ENCODE assay signal across 18 cellular contexts in the genomic region with DNA sequence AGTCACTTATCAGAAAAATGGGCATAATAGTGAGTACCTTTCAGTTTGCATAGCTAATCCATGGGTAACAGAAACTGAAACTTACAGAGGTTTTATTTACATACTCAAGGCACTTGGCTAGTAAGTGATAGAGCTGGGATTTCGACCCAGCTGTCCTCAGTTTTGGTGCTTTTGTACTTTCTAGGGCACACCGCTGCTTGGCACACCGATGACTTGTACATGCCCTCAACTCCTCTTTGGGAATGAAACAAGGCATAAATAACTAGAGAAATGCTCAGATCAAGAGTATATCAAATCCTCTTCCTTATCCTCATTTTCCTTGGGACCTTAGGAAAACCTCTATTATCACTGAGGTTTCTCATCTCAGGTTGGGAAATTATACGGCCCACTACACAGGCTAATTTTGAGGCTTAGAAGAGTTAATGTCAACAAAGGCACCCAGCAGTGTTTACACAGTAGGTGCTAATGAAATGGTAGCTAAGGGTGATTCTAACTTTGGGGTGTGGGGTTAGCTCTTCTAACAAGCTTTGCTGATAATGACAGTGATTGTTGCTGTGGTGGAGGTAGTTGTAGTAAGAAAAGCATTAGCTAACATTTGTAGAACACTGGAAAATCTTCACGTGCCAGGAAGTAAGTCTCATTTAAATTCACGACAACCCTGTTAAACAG. TPM values are rescaled to one million over a fixed set of nuclear protein-coding genes. Genes with fewer than 3 reads are reported as not detected.
DNase-seq lines count a peak whose midpoint lies in the region; ATAC-seq, FAIRE-seq and TF ChIP-seq lines count a peak whose summit lies in the region.
"Had no signal": no experiment of that assay in that cellular context is flagged by ENCODE, and none has a peak within 500 bp of the region (broad histone marks: within the 10 kb centered on the region; RNA-seq: fewer than 3 reads in every experiment).

No MANE protein-coding gene starts in this region.

- H3K36me3 ChIP-seq in HUES48 (ENCODE audit: control insufficient read depth, insufficient read depth, low read length) (no peaks in the 10 kb centered on the region), sigmoid colon (no peaks in the 10 kb centered on the region)
- H3K36me3 ChIP-seq: colonic mucosa, ovary had no signal

- H3K36me3 Mint-ChIP-seq in WTC11 = no peaks in the 10 kb centered on the region
- H3K36me3 Mint-ChIP-seq: CD4-positive, CD25-positive, alpha-beta regulatory T cell had no signal

- TF ChIP-seq CTCF in sigmoid colon (IDR thresholded peaks at IDR 0.05) = no peak
- no peak for TF ChIP-seq CTCF in WTC11 (IDR thresholded peaks at IDR 0.05)

- WGBS in sigmoid colon, 2 donors = 27 to 59% methylated on average over 6 of the region's 6 CpGs

- peak overlapping the region; percentile 25 for H3K27ac ChIP-seq in HUES48 (ENCODE audit: low read depth, low read length)
- H3K27ac ChIP-seq in sigmoid colon = peak overlapping the region in 3 of 4 donors; percentile 60 to 74 (median 73)
- H3K27ac ChIP-seq: A549, colonic mucosa, ovary, RWPE1 had no signal

- ATAC-seq in GM18873 (IDR thresholded peaks at IDR 0.05; ENCODE audit: low FRiP score, unreplicated experiment) (no peak), WTC11 (no peak)
- ATAC-seq: A549; stimulated activated naive CD8-positive, alpha-beta T cell treated with anti-CD3 and anti-CD28 coated beads, Interleukin-15, Interleukin-2, amounts not matched to agents 100 U/mL and 50 U/mL, for 24 hours had no signal

- H3K4me1 ChIP-seq in HUES48 (ENCODE audit: control insufficient read depth, insufficient read depth, low read length) = peaks cover 12% of the 10 kb centered on the region
- peaks cover 0 to 33% (median 23%) of the 10 kb centered on the region in 4 donors for H3K4me1 ChIP-seq in sigmoid colon
- H3K4me1 ChIP-seq: A549, colonic mucosa had no signal

- H3K9ac ChIP-seq in HUES48 (ENCODE audit: low read depth, low read length) = no peak overlapping the region

- no peak overlapping the region for H3K4me3 ChIP-seq in HUES48 (ENCODE audit: low read depth, low read length)
- no peak overlapping the region for H3K4me3 ChIP-seq in sigmoid colon
- H3K4me3 ChIP-seq: A549, colonic mucosa, ovary had no signal

- CTCF ChIA-PET in WTC11 (lab: Charles Lee) = interaction anchor here (0.8 kb wide), 1 partner anchor 405 kb away, joined by 3 read pairs; no protein-coding TSS in a partner anchor

- H3K4me1 Mint-ChIP-seq in WTC11 = peaks cover 15% of the 10 kb centered on the region
- H3K4me1 Mint-ChIP-seq: CD4-positive, CD25-positive, alpha-beta regulatory T cell had no signal

- H3K27ac Mint-ChIP-seq in WTC11 = no peak overlapping the region
- H3K27ac Mint-ChIP-seq: CD4-positive, CD25-positive, alpha-beta regulatory T cell had no signal

- DNase-seq in NCI-H510A treated with DMSO at 0.1 percent for 48 hours (lab: John Stamatoyannopoulos, UW) (peak; percentile 62), NCI-H510A (lab: John Stamatoyannopoulos, UW) (no peak), sigmoid colon (no peak), WTC11 (ENCODE audit: low spot score) (no peak)
- DNase-seq in activated CD8-positive, alpha-beta memory T cell treated with anti-CD3 and anti-CD28 coated beads, Interleukin-2, amount 50 U/mL, for 48 hours = no peak
- DNase-seq: activated gamma-delta T cell treated with Interleukin-2 at 50 U/mL for 16 hours; colonic mucosa; Kasumi-1; NCI-H2029; ovary; stimulated activated CD4-positive, alpha-beta T cell treated with anti-CD3 and anti-CD28 coated beads, Interleukin-12 subunit alpha, Interleukin-12 subunit beta, amount 100 ng/mL, for 4 hours; stimulated activated naive CD8-positive, alpha-beta T cell treated with anti-CD3 and anti-CD28 coated beads, Interleukin-15, Interleukin-2, amounts not matched to agents 100 U/mL and 50 U/mL, for 24 hours had no signal

- no peak overlapping the region for H3K4me3 Mint-ChIP-seq in WTC11
- H3K4me3 Mint-ChIP-seq: CD4-positive, CD25-positive, alpha-beta regulatory T cell had no signal

- peak; percentile 93 for FAIRE-seq in islet of Langerhans (lab: Jason Lieb, UNC)
- FAIRE-seq: A549 had no signal

- H3K9me3 Mint-ChIP-seq in WTC11 = peaks cover 10% of the 10 kb centered on the region

- no peak for TF ChIP-seq EP300 in sigmoid colon (IDR thresholded peaks at IDR 0.05)

- POLR2A ChIA-PET in WTC11 (lab: Charles Lee) = no interaction called here

- H3K27me3 Mint-ChIP-seq in WTC11 (ENCODE audit: low read depth) = no peaks in the 10 kb centered on the region

- intact Hi-C loops in sigmoid colon (cut with DNase I) = no loop called here

- no peaks in the 10 kb centered on the region for H3K9me3 ChIP-seq in HUES48 (ENCODE audit: control insufficient read depth, insufficient read depth, low read length)
- H3K9me3 ChIP-seq in sigmoid colon = no peaks in the 10 kb centered on the region
- H3K9me3 ChIP-seq: A549, colonic mucosa, ovary had no signal

- H3K27me3 ChIP-seq in HUES48 (ENCODE audit: control insufficient read depth, insufficient read depth, low read length) (no peaks in the 10 kb centered on the region), sigmoid colon (no peaks in the 10 kb centered on the region)
- H3K27me3 ChIP-seq: colonic mucosa, ovary had no signal

- TF ChIP-seq POLR2A in sigmoid colon (IDR thresholded peaks at IDR 0.05) = no peak

TF ChIP-seq in WTC11, 78 proteins besides CTCF, POLR2A, EP300 and RAD21:
- TF ChIP-seq, protein P1, sequence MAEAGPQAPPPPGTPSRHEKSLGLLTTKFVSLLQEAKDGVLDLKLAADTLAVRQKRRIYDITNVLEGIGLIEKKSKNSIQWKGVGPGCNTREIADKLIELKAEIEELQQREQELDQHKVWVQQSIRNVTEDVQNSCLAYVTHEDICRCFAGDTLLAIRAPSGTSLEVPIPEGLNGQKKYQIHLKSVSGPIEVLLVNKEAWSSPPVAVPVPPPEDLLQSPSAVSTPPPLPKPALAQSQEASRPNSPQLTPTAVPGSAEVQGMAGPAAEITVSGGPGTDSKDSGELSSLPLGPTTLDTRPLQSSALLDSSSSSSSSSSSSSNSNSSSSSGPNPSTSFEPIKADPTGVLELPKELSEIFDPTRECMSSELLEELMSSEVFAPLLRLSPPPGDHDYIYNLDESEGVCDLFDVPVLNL (CRISPR knock-in tag; IDR thresholded peaks at IDR 0.05; ENCODE audit: borderline replicate concordance, low read depth) = no peak
- TF ChIP-seq, protein P2, sequence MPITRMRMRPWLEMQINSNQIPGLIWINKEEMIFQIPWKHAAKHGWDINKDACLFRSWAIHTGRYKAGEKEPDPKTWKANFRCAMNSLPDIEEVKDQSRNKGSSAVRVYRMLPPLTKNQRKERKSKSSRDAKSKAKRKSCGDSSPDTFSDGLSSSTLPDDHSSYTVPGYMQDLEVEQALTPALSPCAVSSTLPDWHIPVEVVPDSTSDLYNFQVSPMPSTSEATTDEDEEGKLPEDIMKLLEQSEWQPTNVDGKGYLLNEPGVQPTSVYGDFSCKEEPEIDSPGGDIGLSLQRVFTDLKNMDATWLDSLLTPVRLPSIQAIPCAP (CRISPR knock-in tag; IDR thresholded peaks at IDR 0.05) = no peak
- TF ChIP-seq GTF2I (CRISPR knock-in tag; conservative IDR thresholded peaks at IDR 0.05) (no peak), ZNF423 (CRISPR knock-in tag; IDR thresholded peaks at IDR 0.05) (no peak), EMX1 (CRISPR knock-in tag; IDR thresholded peaks at IDR 0.05) (no peak), NFE2L1 (CRISPR knock-in tag; IDR thresholded peaks at IDR 0.05) (no peak), NR1H2 (CRISPR knock-in tag; IDR thresholded peaks at IDR 0.05) (no peak), FOXP1 (CRISPR knock-in tag; IDR thresholded peaks at IDR 0.05; ENCODE audit: borderline replicate concordance) (no peak)
- TF ChIP-seq, protein P3, sequence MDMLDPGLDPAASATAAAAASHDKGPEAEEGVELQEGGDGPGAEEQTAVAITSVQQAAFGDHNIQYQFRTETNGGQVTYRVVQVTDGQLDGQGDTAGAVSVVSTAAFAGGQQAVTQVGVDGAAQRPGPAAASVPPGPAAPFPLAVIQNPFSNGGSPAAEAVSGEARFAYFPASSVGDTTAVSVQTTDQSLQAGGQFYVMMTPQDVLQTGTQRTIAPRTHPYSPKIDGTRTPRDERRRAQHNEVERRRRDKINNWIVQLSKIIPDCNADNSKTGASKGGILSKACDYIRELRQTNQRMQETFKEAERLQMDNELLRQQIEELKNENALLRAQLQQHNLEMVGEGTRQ (CRISPR knock-in tag; IDR thresholded peaks at IDR 0.05) = no peak
- TF ChIP-seq, protein P4, sequence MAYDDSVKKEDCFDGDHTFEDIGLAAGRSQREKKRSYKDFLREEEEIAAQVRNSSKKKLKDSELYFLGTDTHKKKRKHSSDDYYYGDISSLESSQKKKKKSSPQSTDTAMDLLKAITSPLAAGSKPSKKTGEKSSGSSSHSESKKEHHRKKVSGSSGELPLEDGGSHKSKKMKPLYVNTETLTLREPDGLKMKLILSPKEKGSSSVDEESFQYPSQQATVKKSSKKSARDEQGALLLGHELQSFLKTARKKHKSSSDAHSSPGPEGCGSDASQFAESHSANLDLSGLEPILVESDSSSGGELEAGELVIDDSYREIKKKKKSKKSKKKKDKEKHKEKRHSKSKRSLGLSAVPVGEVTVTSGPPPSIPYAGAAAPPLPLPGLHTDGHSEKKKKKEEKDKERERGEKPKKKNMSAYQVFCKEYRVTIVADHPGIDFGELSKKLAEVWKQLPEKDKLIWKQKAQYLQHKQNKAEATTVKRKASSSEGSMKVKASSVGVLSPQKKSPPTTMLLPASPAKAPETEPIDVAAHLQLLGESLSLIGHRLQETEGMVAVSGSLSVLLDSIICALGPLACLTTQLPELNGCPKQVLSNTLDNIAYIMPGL (CRISPR knock-in tag; IDR thresholded peaks at IDR 0.05) = no peak
- TF ChIP-seq, protein P5, sequence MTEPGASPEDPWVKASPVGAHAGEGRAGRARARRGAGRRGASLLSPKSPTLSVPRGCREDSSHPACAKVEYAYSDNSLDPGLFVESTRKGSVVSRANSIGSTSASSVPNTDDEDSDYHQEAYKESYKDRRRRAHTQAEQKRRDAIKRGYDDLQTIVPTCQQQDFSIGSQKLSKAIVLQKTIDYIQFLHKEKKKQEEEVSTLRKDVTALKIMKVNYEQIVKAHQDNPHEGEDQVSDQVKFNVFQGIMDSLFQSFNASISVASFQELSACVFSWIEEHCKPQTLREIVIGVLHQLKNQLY (CRISPR knock-in tag; IDR thresholded peaks at IDR 0.05) = no peak

RNA-seq across cellular contexts. Expression of a gene that starts 20.3 kb away (rescaled TPM):
- total RNA-seq in sigmoid colon (10 to 100 TPM in 3 of 4 donors, 1 to 10 TPM in 1; 6.1 to 30.7 (median 10.2) TPM), WTC11 (2021) (0.30 to 0.92 TPM (median 0.57 TPM) in 3 replicates)
- polyA plus RNA-seq in sigmoid colon = under 1 TPM; 0.60 to 0.74 (median 0.69) TPM
- polyA plus RNA-seq: CD4-positive, CD25-positive, alpha-beta regulatory T cell had no signal
